Comparison of ENCODE assay signal across 15 cellular contexts in the genomic region with DNA sequence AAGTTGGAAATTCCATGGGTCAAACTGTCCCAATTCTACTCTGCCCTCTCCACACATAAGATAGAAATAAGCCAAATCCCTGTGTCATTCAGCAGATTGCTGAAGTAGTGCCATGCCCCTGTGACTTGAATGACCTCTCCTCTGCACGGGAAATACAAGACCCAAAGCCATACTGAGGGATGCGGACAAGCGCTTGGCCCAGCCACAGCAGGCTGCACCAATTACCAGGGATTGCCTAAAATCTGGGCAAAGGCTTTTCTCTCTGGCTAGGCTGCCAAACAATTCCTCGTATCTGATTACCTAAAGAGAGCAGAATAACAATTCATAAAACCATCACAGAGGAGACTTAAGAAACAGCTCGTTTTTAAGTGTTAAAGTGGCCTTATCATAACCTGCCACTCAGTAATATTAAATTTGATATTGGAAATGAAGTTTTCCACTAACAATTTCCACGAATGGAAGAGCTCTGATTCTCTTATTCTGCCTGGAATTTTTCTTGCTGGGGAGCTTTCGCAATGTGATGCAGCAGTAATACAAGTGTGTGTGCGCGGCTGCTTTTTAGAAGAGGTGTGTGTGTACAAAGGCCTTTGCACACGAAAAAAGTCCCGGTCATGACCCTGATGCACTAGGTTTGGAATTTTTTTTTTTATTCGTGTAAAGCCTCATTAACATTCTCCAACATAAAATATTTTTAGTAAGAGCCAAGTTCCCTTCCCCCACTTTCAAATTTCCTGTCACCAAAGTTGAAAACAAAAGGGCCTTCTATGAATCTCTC.
DNase-seq lines count a peak whose midpoint lies in the region; ATAC-seq and TF ChIP-seq lines count a peak whose summit lies in the region.
"Had no signal": no experiment of that assay in that cellular context is flagged by ENCODE, and none has a peak within 500 bp of the region (broad histone marks: within the 10 kb centered on the region; RNA-seq: fewer than 3 reads in every experiment).

No MANE protein-coding gene starts in this region.

- no peak for TF ChIP-seq EP300 in transverse colon (IDR thresholded peaks at IDR 0.05; ENCODE audit: low read depth)

- intact Hi-C loops in breast epithelium (cut with DNase I; ENCODE audit: low total_unique reads) = loop anchor here (1.0 kb wide), 1 partner anchor 23 kb away; no protein-coding TSS in a partner anchor
- intact Hi-C loops in mammary epithelial cell (cut with micrococcal nuclease) = no loop called here
- intact Hi-C loops in transverse colon (cut with DNase I; ENCODE audit: low total_unique reads) = no loop called here

- TF ChIP-seq POLR2A in breast epithelium (IDR thresholded peaks at IDR 0.05) (no peak), transverse colon (IDR thresholded peaks at IDR 0.05) (no peak)

- no peaks in the 10 kb centered on the region for H3K79me2 ChIP-seq in mammary epithelial cell (ENCODE audit: insufficient read depth, low read length)

- no peak for DNase-seq in breast epithelium (ENCODE audit: low spot score in 2 of 2)
- no peak for DNase-seq in mammary epithelial cell
- DNase-seq in RPMI7951 (ENCODE audit: low read depth) = peak; percentile 18
- no peak for DNase-seq in transverse colon
- DNase-seq: activated CD4-positive, alpha-beta T cell treated with anti-CD3 and anti-CD28 coated beads for 1 hour; GM23248; NCI-H345; SIG-M5; stomach had no signal

- no peak overlapping the region for H3K4me2 ChIP-seq in mammary epithelial cell (ENCODE audit: insufficient read depth, low read depth, low read length)

- H3K4me1 ChIP-seq in breast epithelium = no peaks in the 10 kb centered on the region
- H3K4me1 ChIP-seq in mammary epithelial cell (ENCODE audit: insufficient read depth, low read length) = no peaks in the 10 kb centered on the region
- H3K4me1 ChIP-seq in iPS-20b (ENCODE audit: insufficient read depth, low read length) = peaks cover 15% of the 10 kb centered on the region; the same call in 1 of the 2 replicates
- peaks cover 5 to 51% (median 30%) of the 10 kb centered on the region in 4 donors for H3K4me1 ChIP-seq in transverse colon
- H3K4me1 ChIP-seq: right atrium auricular region had no signal

- no peak overlapping the region for H3K4me3 ChIP-seq in breast epithelium
- no peak overlapping the region for H3K4me3 ChIP-seq in mammary epithelial cell (replicated peaks in 1 of 3; ENCODE audit: insufficient read depth in 1 of 3, low read depth in 2 of 3, low read length in 3 of 3)
- peak overlapping the region; percentile 21; the same call in 1 of the 2 replicates for H3K4me3 ChIP-seq in iPS-20b (ENCODE audit: low read length)
- H3K4me3 ChIP-seq in transverse colon = no peak overlapping the region
- H3K4me3 ChIP-seq: GM23248, right atrium auricular region, stomach had no signal

- no peak overlapping the region for H2AFZ ChIP-seq in mammary epithelial cell (ENCODE audit: low read depth, low read length)
- H2AFZ ChIP-seq: GM23248 had no signal

- H3K27me3 ChIP-seq in breast epithelium = no peaks in the 10 kb centered on the region
- H3K27me3 ChIP-seq in mammary epithelial cell (ENCODE audit: insufficient read depth, low read length) = no peaks in the 10 kb centered on the region
- H3K27me3 ChIP-seq in iPS-20b (ENCODE audit: insufficient read depth, low read length) = no peaks in the 10 kb centered on the region
- H3K27me3 ChIP-seq in transverse colon = no peaks in the 10 kb centered on the region
- H3K27me3 ChIP-seq: right atrium auricular region, stomach had no signal

- TF ChIP-seq CTCF in breast epithelium (IDR thresholded peaks at IDR 0.05) (no peak), mammary epithelial cell (conservative IDR thresholded peaks at IDR 0.05 in 1 of 2, IDR thresholded peaks at IDR 0.05 in 1 of 2; ENCODE audit: extremely low read depth in 1 of 2, insufficient read depth in 1 of 2, low read depth in 1 of 2, low read length in 2 of 2) (no peak), transverse colon (IDR thresholded peaks at IDR 0.05) (no peak)

- BruUV-seq in mammary epithelial cell (replicated peaks; lab: Mats Ljungman, UMichigan) = no TSS peak

- H3K36me3 ChIP-seq in breast epithelium (no peaks in the 10 kb centered on the region), mammary epithelial cell (ENCODE audit: insufficient read depth, low read length) (no peaks in the 10 kb centered on the region), iPS-20b (ENCODE audit: insufficient read depth, low read depth, low read length) (no peaks in the 10 kb centered on the region), transverse colon (no peaks in the 10 kb centered on the region)
- H3K36me3 ChIP-seq: right atrium auricular region, stomach had no signal

- H3K9ac ChIP-seq in mammary epithelial cell (ENCODE audit: insufficient read depth, low read length) (no peak overlapping the region), iPS-20b (ENCODE audit: low read depth, low read length) (peak overlapping the region; percentile 31; the same call in 1 of the 2 replicates)
- H3K9ac ChIP-seq: GM23248 had no signal

- in situ Hi-C loops in mammary epithelial cell (cut with MboI; ENCODE audit: low sequenced_read_pairs in 2 of 2) (no loop called here), transverse colon (cut with MboI; ENCODE audit: low pct_ligation_motif_present in 1 of 4, low pct_unique_long_range_greater_than_20kb in 1 of 4, low sequenced_read_pairs in 3 of 4) (no loop called here)

- no peaks in the 10 kb centered on the region for H4K20me1 ChIP-seq in mammary epithelial cell (ENCODE audit: insufficient read depth, low read length)

- ATAC-seq in HG03354 (IDR thresholded peaks at IDR 0.05; ENCODE audit: poor library complexity, severe bottlenecking, unreplicated experiment) (no peak), GM21367 (IDR thresholded peaks at IDR 0.05; ENCODE audit: unreplicated experiment) (no peak), HG03196 (IDR thresholded peaks at IDR 0.05; ENCODE audit: unreplicated experiment) (no peak)

- H3K9me3 ChIP-seq in breast epithelium (no peaks in the 10 kb centered on the region), mammary epithelial cell (replicated peaks; ENCODE audit: insufficient read depth, low read length) (no peaks in the 10 kb centered on the region), iPS-20b (ENCODE audit: insufficient read depth, low read depth, low read length) (no peaks in the 10 kb centered on the region), transverse colon (no peaks in the 10 kb centered on the region)
- H3K9me3 ChIP-seq: right atrium auricular region, stomach had no signal

- dilution Hi-C loops in mammary epithelial cell (cut with HindIII; ENCODE audit: low sequenced_read_pairs) = no loop called here

- CTCF ChIA-PET in mammary epithelial cell (lab: Charles Lee; ENCODE audit: low non-redundant PET) = no interaction called here

- 33% methylated on average over 9 of the region's 12 CpGs for WGBS in mammary epithelial cell (ENCODE audit: low coverage, missing lambda C conversion rate)
- WGBS in transverse colon (ENCODE audit: low coverage in 1 of 2), 2 donors = 48 to 56% methylated on average over 12 of the region's 12 CpGs

- H3K27ac ChIP-seq in breast epithelium (peak overlapping the region; percentile 43 to 46), mammary epithelial cell (ENCODE audit: insufficient read depth, low read depth, low read length) (no peak overlapping the region), iPS-20b (ENCODE audit: low read length) (no peak overlapping the region), transverse colon (peak overlapping the region; percentile 48 to 70 (median 66))
- H3K27ac ChIP-seq: epithelial cell of prostate, GM23248, right atrium auricular region, stomach had no signal

Comparison
In these comparisons a context has a peak if more than half of its experiments do, and no peak if none do; other contexts are left out.
1. H3K27ac ChIP-seq: peak in breast epithelium (2 of 2) and transverse colon (4 of 4); none in mammary epithelial cell (single experiment) and iPS-20b (single experiment).